9 cellular contexts compared by ENCODE assay signal in the genomic region with DNA sequence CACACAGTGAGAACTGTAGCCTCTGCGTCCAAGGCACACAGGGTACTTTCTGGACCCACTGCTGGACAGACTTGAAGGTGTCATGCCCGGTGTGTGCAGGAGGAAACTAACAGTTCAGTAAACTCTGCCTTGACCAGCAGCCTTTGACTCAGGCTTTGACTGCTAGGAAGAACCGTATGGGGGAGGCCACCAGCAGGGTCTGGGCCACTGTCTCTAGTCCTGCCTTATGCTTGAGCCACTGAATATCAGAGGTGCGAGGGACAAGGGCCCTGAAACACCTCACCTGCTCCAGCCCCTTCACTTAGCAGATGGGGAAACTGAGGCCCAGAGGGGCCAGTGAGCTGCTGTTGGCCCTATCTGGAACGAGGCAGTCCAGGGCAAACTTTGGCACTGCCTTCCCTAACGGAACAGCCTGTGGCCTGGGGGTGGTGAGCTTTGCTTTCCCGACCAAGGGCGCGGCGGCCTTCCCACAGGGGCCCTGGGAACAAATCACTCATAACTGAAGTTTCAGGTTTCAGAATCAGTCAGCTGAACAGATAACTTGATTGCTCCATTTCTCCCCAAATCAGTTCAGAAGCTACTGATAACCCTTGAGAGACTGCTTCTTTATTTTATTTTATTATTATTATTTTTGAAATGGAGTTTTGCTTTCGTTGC.
DNase-seq lines count a peak whose midpoint lies in the region; ATAC-seq and TF ChIP-seq lines count a peak whose summit lies in the region.
"Had no signal": no experiment of that assay in that cellular context is flagged by ENCODE, and none has a peak within 500 bp of the region (broad histone marks: within the 10 kb centered on the region; RNA-seq: fewer than 3 reads in every experiment).

No MANE protein-coding gene starts in this region.

- H3K27ac ChIP-seq in Karpas-422 (ENCODE audit: low read length): peak overlapping the region; percentile 93
- H3K27ac ChIP-seq in parathyroid adenoma: peak overlapping the region; percentile 54
- H3K27ac ChIP-seq in breast epithelium: no peak overlapping the region

- intact Hi-C loops in breast epithelium (cut with DNase I; ENCODE audit: low total_unique reads): no loop called here

- H3K9ac ChIP-seq in Karpas-422 (ENCODE audit: low read length): peak overlapping the region; percentile 65
- no peak overlapping the region for H3K9ac ChIP-seq in parathyroid adenoma

- no peak for TF ChIP-seq POLR2A in breast epithelium (IDR thresholded peaks at IDR 0.05)

- no peak overlapping the region for H3K4me2 ChIP-seq in Karpas-422 (ENCODE audit: low read depth, low read length, poor library complexity, severe bottlenecking)
- no peak overlapping the region for H3K4me2 ChIP-seq in parathyroid adenoma (ENCODE audit: low read length)

- H3K9me2 ChIP-seq in Karpas-422 (replicated peaks; ENCODE audit: insufficient read depth, low read length): no peaks in the 10 kb centered on the region

- H3K4me1 ChIP-seq in Karpas-422 (ENCODE audit: low read length) (peaks cover 91% of the 10 kb centered on the region), parathyroid adenoma (peaks cover 20% of the 10 kb centered on the region), breast epithelium (peaks cover 0 to 4% of the 10 kb centered on the region in 2 donors)

- H3K27me3 ChIP-seq in Karpas-422 (ENCODE audit: low read length) (no peaks in the 10 kb centered on the region), parathyroid adenoma (ENCODE audit: control insufficient read depth, insufficient read depth, low read length) (no peaks in the 10 kb centered on the region), breast epithelium (no peaks in the 10 kb centered on the region)

- H2AFZ ChIP-seq in Karpas-422 (ENCODE audit: low read length) (no peak overlapping the region), parathyroid adenoma (no peak overlapping the region)

- DNase-seq in GM12864 (ENCODE audit: low read depth) (peak; percentile 47), Karpas-422 (no peak), retina (no peak), NCI-H2029 treated with DMSO at 0.1 percent for 48 hours (lab: John Stamatoyannopoulos, UW) (no peak), breast epithelium (ENCODE audit: low spot score in 2 of 2) (no peak), NCI-H187 treated with DMSO at 0.1 percent for 48 hours (lab: John Stamatoyannopoulos, UW) (no peak)
- DNase-seq: EL had no signal

- peak; percentile 65 for ATAC-seq in GM21529 (IDR thresholded peaks at IDR 0.05; ENCODE audit: unreplicated experiment)

- H4K20me1 ChIP-seq in Karpas-422 (ENCODE audit: insufficient read depth, low read depth, low read length): peaks cover 4% of the 10 kb centered on the region; the same call in 1 of the 2 replicates

- H3K4me3 ChIP-seq in GM12864 (ENCODE audit: low read depth, low read length): no peak overlapping the region
- no peak overlapping the region for H3K4me3 ChIP-seq in Karpas-422 (ENCODE audit: low read length)
- no peak overlapping the region for H3K4me3 ChIP-seq in parathyroid adenoma (ENCODE audit: low read depth, low read length)
- no peak overlapping the region for H3K4me3 ChIP-seq in breast epithelium

- H3K36me3 ChIP-seq in Karpas-422 (ENCODE audit: insufficient read depth, low read length) (peaks cover 6% of the 10 kb centered on the region; the same call in 1 of the 2 replicates), parathyroid adenoma (ENCODE audit: control insufficient read depth, insufficient read depth, low read length) (no peaks in the 10 kb centered on the region), breast epithelium (no peaks in the 10 kb centered on the region)

- H3K9me3 ChIP-seq in Karpas-422 (ENCODE audit: low read length): no peaks in the 10 kb centered on the region
- H3K9me3 ChIP-seq in parathyroid adenoma (ENCODE audit: control insufficient read depth, low read length): no peaks in the 10 kb centered on the region
- no peaks in the 10 kb centered on the region for H3K9me3 ChIP-seq in breast epithelium

- TF ChIP-seq CTCF in GM12864 (IDR thresholded peaks at IDR 0.05; ENCODE audit: low read depth, low read length, missing control alignments): no peak
- no peak for TF ChIP-seq CTCF in parathyroid adenoma (IDR thresholded peaks at IDR 0.05)
- TF ChIP-seq CTCF in breast epithelium (IDR thresholded peaks at IDR 0.05): no peak

- peaks cover 8% of the 10 kb centered on the region; the same call in 1 of the 2 replicates for H3K79me2 ChIP-seq in Karpas-422 (ENCODE audit: low read length)
- H3K79me2 ChIP-seq in parathyroid adenoma: no peaks in the 10 kb centered on the region

Comparison
In these comparisons a context has a peak if more than half of its experiments do, and no peak if none do; other contexts are left out.
1. H3K27ac ChIP-seq: peak in Karpas-422 (single experiment) and parathyroid adenoma (single experiment); none in breast epithelium (0 of 2).